In the genomic region with DNA sequence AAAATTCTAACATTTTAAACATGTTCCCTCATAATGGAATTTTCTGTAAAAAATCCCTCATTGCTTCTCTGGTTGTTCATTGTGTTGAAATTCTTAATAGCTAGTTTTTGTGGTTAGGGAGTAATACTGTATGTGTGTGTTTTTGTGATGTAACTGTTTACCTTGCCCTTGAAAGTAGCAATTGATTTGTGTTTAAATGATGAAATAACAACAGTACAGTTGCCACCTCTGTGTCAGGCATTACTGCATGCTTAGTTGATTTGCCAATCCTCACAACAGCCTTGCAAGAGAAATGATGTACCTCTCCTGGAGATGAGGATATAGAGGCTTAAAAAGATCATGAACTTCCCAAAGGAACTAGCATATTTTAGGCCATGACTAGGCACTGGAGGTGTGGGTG, we compare ENCODE assay signal across 18 cellular contexts.
DNase-seq lines count a peak whose midpoint lies in the region; ATAC-seq and TF ChIP-seq lines count a peak whose summit lies in the region.
"Had no signal": no experiment of that assay in that cellular context is flagged by ENCODE, and none has a peak within 500 bp of the region (broad histone marks: within the 10 kb centered on the region; RNA-seq: fewer than 3 reads in every experiment).

No MANE protein-coding gene starts in this region.

- no peaks in the 10 kb centered on the region for H3F3A ChIP-seq in smooth muscle cell (ENCODE audit: low read depth)

- no peak overlapping the region for H3K27ac Mint-ChIP-seq in HFFc6
- H3K27ac Mint-ChIP-seq: activated CD8-positive, alpha-beta T cell treated with anti-CD3 and anti-CD28 coated beads, Interleukin-2, amount 10 ng/mL, durations not matched to agents 7 days and 5 days; activated T-helper 2 cell treated with anti-CD3 and anti-CD28 coated beads, Interferon-gamma antibody, Interleukin-2, Interleukin-4, amounts not matched to agents 10 μg/mL and 5 μg/mL and 100 μg/mL, durations not matched to agents 14 hours and 24 hours and 36 hours; memory B cell; nephron had no signal

- H3K4me3 ChIP-seq in RWPE2 (ENCODE audit: severe bottlenecking) (no peak overlapping the region), fibroblast of villous mesenchyme (ENCODE audit: low read depth, low read length) (no peak overlapping the region), smooth muscle cell (no peak overlapping the region), hepatocyte (no peak overlapping the region)
- H3K4me3 ChIP-seq: ascending aorta, thoracic aorta had no signal

- H2AFZ ChIP-seq in smooth muscle cell (ENCODE audit: low read depth) (no peak overlapping the region), hepatocyte (no peak overlapping the region)

- H3K27me3 ChIP-seq in RWPE2 (ENCODE audit: insufficient read depth, poor library complexity, severe bottlenecking) (no peaks in the 10 kb centered on the region), smooth muscle cell (ENCODE audit: low read depth) (no peaks in the 10 kb centered on the region), hepatocyte (no peaks in the 10 kb centered on the region)
- H3K27me3 ChIP-seq: ascending aorta had no signal

- H3K9me3 ChIP-seq in RWPE2 (ENCODE audit: severe bottlenecking) (no peaks in the 10 kb centered on the region), smooth muscle cell (replicated peaks; ENCODE audit: low read depth) (no peaks in the 10 kb centered on the region), hepatocyte (ENCODE audit: low read depth) (peaks cover 6% of the 10 kb centered on the region)
- H3K9me3 ChIP-seq: ascending aorta, thoracic aorta had no signal

- no peaks in the 10 kb centered on the region for H3K9me2 ChIP-seq in hepatocyte (replicated peaks; ENCODE audit: insufficient read depth)

- H3K27ac ChIP-seq in RWPE2 (ENCODE audit: poor library complexity, severe bottlenecking) (peak overlapping the region; percentile 93), smooth muscle cell (ENCODE audit: low read depth) (peak overlapping the region; percentile 75), hepatocyte (no peak overlapping the region)
- H3K27ac ChIP-seq: ascending aorta, thoracic aorta, VCaP had no signal

- no peak overlapping the region for H3K4me3 Mint-ChIP-seq in HFFc6
- H3K4me3 Mint-ChIP-seq: activated CD8-positive, alpha-beta T cell treated with anti-CD3 and anti-CD28 coated beads, Interleukin-2, amount 10 ng/mL, durations not matched to agents 7 days and 5 days; memory B cell; nephron had no signal

- no peaks in the 10 kb centered on the region for H4K20me1 ChIP-seq in smooth muscle cell (ENCODE audit: low read depth)
- no peaks in the 10 kb centered on the region for H4K20me1 ChIP-seq in hepatocyte (ENCODE audit: insufficient read depth, poor library complexity, severe bottlenecking)

- H3K4me1 ChIP-seq in RWPE2 (ENCODE audit: insufficient read depth, poor library complexity, severe bottlenecking) = peaks cover 37% of the 10 kb centered on the region
- peaks cover 5% of the 10 kb centered on the region for H3K4me1 ChIP-seq in smooth muscle cell (ENCODE audit: low read depth)
- peaks cover 8% of the 10 kb centered on the region for H3K4me1 ChIP-seq in hepatocyte (ENCODE audit: insufficient read depth)

- H3K9me3 Mint-ChIP-seq in HFFc6 = peaks cover 9% of the 10 kb centered on the region

- DNase-seq in NCI-H748 (lab: John Stamatoyannopoulos, UW; ENCODE audit: unreplicated experiment) (peak; percentile 25), NCI-H748 treated with DMSO at 0.1 percent for 48 hours (lab: John Stamatoyannopoulos, UW) (no peak), RWPE2 (ENCODE audit: low spot score) (no peak), fibroblast of villous mesenchyme (ENCODE audit: low read depth) (peak; percentile 75), smooth muscle cell (lab: John Stamatoyannopoulos, UW; ENCODE audit: unreplicated experiment) (no peak), KBM-7 (no peak), hepatocyte (ENCODE audit: low spot score) (no peak), HFFc6 (no peak)
- DNase-seq: activated CD8-positive, alpha-beta T cell treated with anti-CD3 and anti-CD28 coated beads, Interleukin-2, amount 10 ng/mL, durations not matched to agents 7 days and 5 days; NCI-H1105 treated with DMSO at 0.1 percent for 48 hours; NCI-H510A had no signal

- no peak overlapping the region for H3K9ac ChIP-seq in smooth muscle cell (ENCODE audit: low read depth)

- peaks cover 22% of the 10 kb centered on the region for H3K36me3 Mint-ChIP-seq in HFFc6 (ENCODE audit: low read depth)

- H3K4me1 Mint-ChIP-seq in HFFc6 (ENCODE audit: low read depth) = peaks cover 49% of the 10 kb centered on the region

- H3K79me2 ChIP-seq in smooth muscle cell (ENCODE audit: low read depth) (peaks cover 6% of the 10 kb centered on the region), hepatocyte (peaks cover 5% of the 10 kb centered on the region)

- peak; percentile 53 for ATAC-seq in RWPE2 (ENCODE audit: low read depth)
- ATAC-seq: activated CD8-positive, alpha-beta T cell treated with anti-CD3 and anti-CD28 coated beads, Interleukin-2, amount 10 ng/mL, durations not matched to agents 7 days and 5 days; Panc1 had no signal

- TF ChIP-seq CTCF in RWPE2 (IDR thresholded peaks at IDR 0.05; ENCODE audit: poor library complexity, severe bottlenecking) = no peak
- TF ChIP-seq CTCF in fibroblast of villous mesenchyme (IDR thresholded peaks at IDR 0.05; ENCODE audit: insufficient read depth, low read depth, low read length) = no peak
- no peak for TF ChIP-seq CTCF in smooth muscle cell (IDR thresholded peaks at IDR 0.05; ENCODE audit: borderline replicate concordance, insufficient read depth, poor library complexity, severe bottlenecking)
- TF ChIP-seq CTCF in hepatocyte (IDR thresholded peaks at IDR 0.05; ENCODE audit: poor library complexity) = no peak
- TF ChIP-seq CTCF in HFFc6 (IDR thresholded peaks at IDR 0.05) = no peak

- H3K27me3 Mint-ChIP-seq in HFFc6 (ENCODE audit: insufficient read depth) = no peaks in the 10 kb centered on the region; the same call in 1 of the 2 replicates
- H3K27me3 Mint-ChIP-seq: memory B cell had no signal

- H3K4me2 ChIP-seq in smooth muscle cell (peak overlapping the region; percentile 40), hepatocyte (no peak overlapping the region)

- H3K36me3 ChIP-seq in RWPE2 (ENCODE audit: low read depth) = no peaks in the 10 kb centered on the region
- peaks cover 2% of the 10 kb centered on the region for H3K36me3 ChIP-seq in smooth muscle cell (ENCODE audit: low read depth)
- H3K36me3 ChIP-seq in hepatocyte (replicated peaks; ENCODE audit: insufficient read depth, low read depth) = no peaks in the 10 kb centered on the region
- H3K36me3 ChIP-seq: ascending aorta, thoracic aorta had no signal

- in situ Hi-C loops in KBM-7 (cut with MboI; ENCODE audit: low pct_unique_long_range_greater_than_20kb, low sequenced_read_pairs) = no loop called here

Comparison
In these comparisons a context has a peak if more than half of its experiments do, and no peak if none do; other contexts are left out.
1. DNase-seq: peak in NCI-H748 (single experiment) and fibroblast of villous mesenchyme (single experiment); none in NCI-H748 treated with DMSO at 0.1 percent for 48 hours (single experiment), RWPE2 (single experiment), smooth muscle cell (single experiment), KBM-7 (single experiment), hepatocyte (single experiment) and HFFc6 (single experiment).